19 cellular contexts compared by ENCODE assay signal in the genomic region with DNA sequence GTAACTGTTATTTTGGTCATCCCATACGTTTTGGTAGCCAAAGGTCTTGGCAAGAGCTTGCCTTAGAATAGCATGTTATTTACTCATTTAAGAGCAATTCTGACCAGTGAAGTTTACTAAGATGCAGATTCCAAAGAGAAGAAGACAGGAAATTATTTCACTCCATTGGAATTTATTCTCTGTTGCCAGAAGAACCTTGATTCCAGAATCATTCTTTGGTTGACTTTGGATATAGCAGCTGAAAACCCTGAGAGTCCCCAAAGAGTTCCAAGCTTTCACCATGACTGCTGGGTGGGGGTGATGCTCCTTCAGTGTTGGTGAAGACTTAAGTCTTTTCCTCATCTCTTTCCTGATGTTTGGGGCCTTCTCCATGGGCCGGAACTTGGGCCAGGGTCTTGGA.
DNase-seq lines count a peak whose midpoint lies in the region; ATAC-seq and TF ChIP-seq lines count a peak whose summit lies in the region.
"Had no signal": no experiment of that assay in that cellular context is flagged by ENCODE, and none has a peak within 500 bp of the region (broad histone marks: within the 10 kb centered on the region; RNA-seq: fewer than 3 reads in every experiment).

No MANE protein-coding gene starts in this region.

- no peaks in the 10 kb centered on the region for H3K36me3 Mint-ChIP-seq in activated naive CD4-positive, alpha-beta T cell treated with anti-CD3 and anti-CD28 coated beads, Interleukin-2, amount 10 ng/mL, durations not matched to agents 7 days and 5 days
- H3K36me3 Mint-ChIP-seq: activated naive CD4-positive, alpha-beta T cell treated with anti-CD3 and anti-CD28 coated beads, Interleukin-2, amount 50 U/mL, for 24 hours had no signal

- dilution Hi-C loops in IMR-90 (cut with HindIII; ENCODE audit: low sequenced_read_pairs, unreplicated experiment), result no loop called here

- H3K4me2 ChIP-seq in IMR-90 (ENCODE audit: low read depth, low read length) (no peak overlapping the region), osteoblast (ENCODE audit: insufficient read depth, low read length) (no peak overlapping the region)

- CTCF ChIA-PET in IMR-90 (lab: Yijun Ruan, JAX), result interaction anchor here (0.6 kb wide), 2 partner anchors 79 to 1762 kb away, joined by 4 to 6 read pairs; no protein-coding TSS in a partner anchor
- CTCF ChIA-PET in activated naive CD4-positive, alpha-beta T cell treated with anti-CD3 and anti-CD28 coated beads, Interleukin-2, amount 10 ng/mL, durations not matched to agents 7 days and 5 days (lab: Charles Lee), result interaction anchor here (3.1 kb wide), 1 partner anchor 321 kb away, joined by 15 read pairs; no protein-coding TSS in a partner anchor

- H3K14ac ChIP-seq in IMR-90 (replicated peaks; ENCODE audit: low read depth, low read length), result no peak overlapping the region

- peaks cover 2% of the 10 kb centered on the region for H3K4me1 ChIP-seq in IMR-90 (ENCODE audit: control insufficient read depth, insufficient read depth, low read length)
- H3K4me1 ChIP-seq in esophagus (ENCODE audit: control insufficient read depth in 2 of 2, insufficient read depth in 2 of 2, low read length in 1 of 2), result no peaks in the 10 kb centered on the region
- H3K4me1 ChIP-seq in osteoblast (ENCODE audit: insufficient read depth, low read length), result peaks cover 14% of the 10 kb centered on the region
- H3K4me1 ChIP-seq: body of pancreas had no signal

- BruUV-seq in IMR-90 (replicated peaks; lab: Mats Ljungman, UMichigan), result no TSS peak

- TF ChIP-seq CTCF in IMR-90 (conservative IDR thresholded peaks at IDR 0.05; ENCODE audit: low read depth, low read length) (no peak), osteoblast (IDR thresholded peaks at IDR 0.05; ENCODE audit: extremely low read depth, low read depth, low read length) (no peak)

- H3K4me3 Mint-ChIP-seq in activated naive CD4-positive, alpha-beta T cell treated with anti-CD3 and anti-CD28 coated beads, Interleukin-2, amount 10 ng/mL, durations not matched to agents 7 days and 5 days, result no peak overlapping the region
- H3K4me3 Mint-ChIP-seq: activated naive CD4-positive, alpha-beta T cell treated with anti-CD3 and anti-CD28 coated beads, Interleukin-2, amount 50 U/mL, for 24 hours had no signal

- in situ Hi-C loops in IMR-90 (cut with MboI; ENCODE audit: low sequenced_read_pairs), result no loop called here

- no peak overlapping the region for H4K8ac ChIP-seq in IMR-90 (ENCODE audit: low read depth in 2 of 2, low read length in 2 of 2)

- H3K4ac ChIP-seq in IMR-90 (ENCODE audit: low read depth, low read length), result no peak overlapping the region

- H3K23ac ChIP-seq in IMR-90 (ENCODE audit: low read depth, low read length), result no peak overlapping the region

- no peak overlapping the region for H3K9ac ChIP-seq in IMR-90 (ENCODE audit: low read depth, low read length)

- H4K20me1 ChIP-seq in IMR-90 (ENCODE audit: insufficient read depth, low read length) (no peaks in the 10 kb centered on the region), osteoblast (ENCODE audit: insufficient read depth, low read length) (no peaks in the 10 kb centered on the region)

- no peak for ATAC-seq in IMR-90 (ENCODE audit: low read depth)
- ATAC-seq in GM19467 (IDR thresholded peaks at IDR 0.05; ENCODE audit: unreplicated experiment), result no peak
- no peak for ATAC-seq in GM21825 (IDR thresholded peaks at IDR 0.05; ENCODE audit: unreplicated experiment)
- ATAC-seq: body of pancreas had no signal

- H2AK9ac ChIP-seq in IMR-90 (replicated peaks; ENCODE audit: low read depth, low read length, poor library complexity), result no peak overlapping the region

- H3K27ac Mint-ChIP-seq in activated naive CD4-positive, alpha-beta T cell treated with anti-CD3 and anti-CD28 coated beads, Interleukin-2, amount 10 ng/mL, durations not matched to agents 7 days and 5 days, result no peak overlapping the region
- H3K27ac Mint-ChIP-seq: activated naive CD4-positive, alpha-beta T cell treated with anti-CD3 and anti-CD28 coated beads, Interleukin-2, amount 50 U/mL, for 24 hours had no signal

- peak overlapping the region; percentile 27; the same call in 1 of the 2 replicates for H2BK20ac ChIP-seq in IMR-90 (ENCODE audit: low read depth, low read length)

- H3K27me3 ChIP-seq in IMR-90 (ENCODE audit: control insufficient read depth, insufficient read depth, low read length) (peaks cover 9% of the 10 kb centered on the region), esophagus (ENCODE audit: control insufficient read depth in 1 of 2, insufficient read depth in 2 of 2, low read length in 2 of 2) (no peaks in the 10 kb centered on the region), osteoblast (ENCODE audit: insufficient read depth, low read length) (no peaks in the 10 kb centered on the region)
- H3K27me3 ChIP-seq: body of pancreas had no signal

- H3K9me3 ChIP-seq in IMR-90 (ENCODE audit: control insufficient read depth, insufficient read depth, low read length) (no peaks in the 10 kb centered on the region), esophagus (ENCODE audit: control insufficient read depth in 2 of 2, insufficient read depth in 1 of 2, low read depth in 1 of 2, low read length in 1 of 2) (no peaks in the 10 kb centered on the region), osteoblast (ENCODE audit: low read depth, low read length) (no peaks in the 10 kb centered on the region)
- H3K9me3 ChIP-seq: body of pancreas, mucosa of descending colon had no signal

- H3K79me1 ChIP-seq in IMR-90 (ENCODE audit: low read depth in 1 of 2, low read length in 2 of 2), result no peaks in the 10 kb centered on the region

- POLR2A ChIA-PET in IMR-90 (lab: Charles Lee; ENCODE audit: unreplicated experiment), result no interaction called here

- no CpG with 5 or more reads among the region's 2 CpGs for WGBS in IMR-90 (ENCODE audit: extremely low coverage in 2 of 2, insufficient read length in 1 of 2), 2 experiments
- WGBS in esophagus, 2 donors, result 61 to 68% methylated on average over 2 of the region's 2 CpGs

- no peak for TF ChIP-seq POLR2A in IMR-90 (IDR thresholded peaks at IDR 0.05; ENCODE audit: low read depth, low read length)

- H3K36me3 ChIP-seq in IMR-90 (ENCODE audit: control insufficient read depth, insufficient read depth, low read length) (no peaks in the 10 kb centered on the region), esophagus (ENCODE audit: control insufficient read depth in 2 of 2, insufficient read depth in 2 of 2, low read length in 1 of 2) (no peaks in the 10 kb centered on the region), osteoblast (ENCODE audit: insufficient read depth, low read length) (no peaks in the 10 kb centered on the region)

- no peak overlapping the region for H3K56ac ChIP-seq in IMR-90 (ENCODE audit: extremely low read depth, insufficient read depth, low read length)

- H3K9me1 ChIP-seq in IMR-90 (ENCODE audit: insufficient read depth, low read length), result no peaks in the 10 kb centered on the region

- no peaks in the 10 kb centered on the region for H3K9me3 Mint-ChIP-seq in activated naive CD4-positive, alpha-beta T cell treated with anti-CD3 and anti-CD28 coated beads, Interleukin-2, amount 10 ng/mL, durations not matched to agents 7 days and 5 days
- H3K9me3 Mint-ChIP-seq: activated naive CD4-positive, alpha-beta T cell treated with anti-CD3 and anti-CD28 coated beads, Interleukin-2, amount 50 U/mL, for 24 hours had no signal

- no peak overlapping the region for H4K5ac ChIP-seq in IMR-90 (ENCODE audit: low read depth, low read length)

- H2AK5ac ChIP-seq in IMR-90 (ENCODE audit: low read depth, low read length), result no peak overlapping the region

- intact Hi-C loops in IMR-90 (cut with micrococcal nuclease), result no loop called here

- no peak overlapping the region for H2AFZ ChIP-seq in IMR-90 (replicated peaks; ENCODE audit: low read length, poor library complexity)
- no peak overlapping the region for H2AFZ ChIP-seq in osteoblast (ENCODE audit: low read length)
- H2AFZ ChIP-seq: hepatocyte had no signal

- no peak for TF ChIP-seq RAD21 in IMR-90 (IDR thresholded peaks at IDR 0.05; ENCODE audit: low read length)

- H3K18ac ChIP-seq in IMR-90 (ENCODE audit: low read depth, low read length), result no peak overlapping the region

- H2BK5ac ChIP-seq in IMR-90 (ENCODE audit: low read depth, low read length, poor library complexity, severe bottlenecking), result no peak overlapping the region

- peaks cover 43% of the 10 kb centered on the region for H3K27me3 Mint-ChIP-seq in activated naive CD4-positive, alpha-beta T cell treated with anti-CD3 and anti-CD28 coated beads, Interleukin-2, amount 10 ng/mL, durations not matched to agents 7 days and 5 days

- no peak overlapping the region for H2BK120ac ChIP-seq in IMR-90 (ENCODE audit: low read depth, low read length)

- no peaks in the 10 kb centered on the region for H3K4me1 Mint-ChIP-seq in activated naive CD4-positive, alpha-beta T cell treated with anti-CD3 and anti-CD28 coated beads, Interleukin-2, amount 10 ng/mL, durations not matched to agents 7 days and 5 days
- H3K4me1 Mint-ChIP-seq: activated naive CD4-positive, alpha-beta T cell treated with anti-CD3 and anti-CD28 coated beads, Interleukin-2, amount 50 U/mL, for 24 hours had no signal

- H2BK15ac ChIP-seq in IMR-90 (ENCODE audit: low read depth, low read length), result no peak overlapping the region

- H3K4me3 ChIP-seq in IMR-90 (ENCODE audit: insufficient read depth, low read depth, low read length) (no peak overlapping the region), esophagus (ENCODE audit: low read depth in 1 of 2, low read length in 2 of 2) (no peak overlapping the region), osteoblast (ENCODE audit: insufficient read depth, low read length) (no peak overlapping the region)
- H3K4me3 ChIP-seq: body of pancreas, hepatocyte, mucosa of descending colon had no signal

- H3K27ac ChIP-seq in IMR-90 (ENCODE audit: insufficient read depth, low read length), result no peak overlapping the region
- H3K27ac ChIP-seq in esophagus (ENCODE audit: low read depth in 2 of 2, low read length in 1 of 2), result peak overlapping the region; percentile 18 to 67
- H3K27ac ChIP-seq in osteoblast (ENCODE audit: low read depth, low read length), result peak overlapping the region; percentile 13
- H3K27ac ChIP-seq: body of pancreas, epithelial cell of prostate, hepatocyte had no signal

- DNase-seq in AG08395 (ENCODE audit: low spot score) (peak; percentile 81), IMR-90 (peak; percentile 21), osteoblast (ENCODE audit: insufficient read length, low spot score, missing footprints) (no peak), DMS79 treated with DMSO at 0.1 percent for 48 hours (lab: John Stamatoyannopoulos, UW) (no peak)
- DNase-seq in activated naive CD4-positive, alpha-beta T cell treated with anti-CD3 and anti-CD28 coated beads, Interleukin-2, amount 10 ng/mL, durations not matched to agents 7 days and 5 days, result no peak
- DNase-seq: activated CD4-positive, alpha-beta T cell treated with anti-CD3 and anti-CD28 coated beads for 4 hours; body of pancreas; cortex of kidney; mucosa of descending colon; NCI-H2081; NCI-H510A treated with DMSO at 0.1 percent for 48 hours; stimulated activated CD4-positive, alpha-beta T cell treated with anti-CD3 and anti-CD28 coated beads, Interleukin-1b, Interleukin-23, amount 100 ng/mL, for 48 hours; T1000 had no signal

- H3K79me2 ChIP-seq in osteoblast (ENCODE audit: insufficient read depth, low read length), result no peaks in the 10 kb centered on the region
- H3K79me2 ChIP-seq: hepatocyte had no signal

- H4K91ac ChIP-seq in IMR-90 (ENCODE audit: insufficient read depth, low read depth, low read length), result no peak overlapping the region

TF ChIP-seq in IMR-90, 13 proteins besides CTCF, POLR2A, EP300 and RAD21 (continues in another document):
- TF ChIP-seq CHD1 (IDR thresholded peaks at IDR 0.05; ENCODE audit: low read depth, low read length), result no peak

Comparison
In these comparisons a context has a peak if more than half of its experiments do, and no peak if none do; other contexts are left out.
1. DNase-seq: peak in AG08395 (single experiment) and IMR-90 (single experiment); none in osteoblast (single experiment), DMS79 treated with DMSO at 0.1 percent for 48 hours (single experiment) and activated naive CD4-positive, alpha-beta T cell treated with anti-CD3 and anti-CD28 coated beads, Interleukin-2, amount 10 ng/mL, durations not matched to agents 7 days and 5 days (single experiment).